ENCODE assay signal across 8 cellular contexts in the genomic region with DNA sequence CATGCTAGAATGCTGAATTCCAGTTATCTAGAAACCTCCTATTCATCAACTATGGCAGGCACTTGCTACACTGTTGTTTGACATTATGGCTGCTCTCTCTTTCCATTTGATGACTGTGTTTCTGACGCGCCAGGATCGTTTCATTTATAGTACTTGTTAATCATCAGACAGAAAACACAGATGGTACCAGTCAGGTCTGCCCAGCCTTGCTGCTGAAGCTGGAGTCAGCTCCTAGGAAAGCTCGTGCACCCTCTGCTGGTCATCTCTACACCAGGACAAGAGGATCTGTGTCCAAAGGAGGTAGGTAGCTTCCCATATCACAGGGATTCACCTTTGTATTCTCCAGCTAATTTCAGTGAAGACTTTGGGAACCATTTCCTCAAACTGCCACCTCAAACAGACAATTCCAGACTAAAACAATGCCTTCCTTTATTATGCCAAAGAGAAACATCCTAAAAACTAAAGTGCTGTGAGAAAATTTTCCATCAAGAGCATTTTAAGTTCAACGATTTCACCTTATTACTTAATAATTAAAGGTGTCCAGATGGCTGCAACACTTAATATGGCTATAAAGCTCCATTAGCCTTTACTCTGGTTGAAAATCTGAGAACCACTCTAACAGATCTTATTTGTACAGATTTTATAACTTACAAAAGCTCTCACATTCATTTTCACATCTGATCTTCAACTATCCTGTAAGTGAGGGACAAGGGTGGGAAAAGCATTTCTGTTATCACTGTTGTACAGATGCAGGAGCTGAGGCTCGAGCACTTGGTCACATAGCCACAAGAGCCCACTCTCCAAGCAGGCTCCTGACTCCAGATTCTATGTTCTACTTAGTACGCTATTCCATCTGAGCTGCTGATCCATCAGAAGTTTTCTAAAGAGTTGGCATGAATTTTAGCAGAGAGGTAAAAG. TPM values are rescaled to one million over a fixed set of nuclear protein-coding genes. Genes with fewer than 3 reads are reported as not detected.
DNase-seq lines count a peak whose midpoint lies in the region; ATAC-seq, FAIRE-seq and TF ChIP-seq lines count a peak whose summit lies in the region.

No MANE protein-coding gene starts in this region.

- H3K9me3 ChIP-seq in left lung: no peaks in the 10 kb centered on the region

- peak; percentile 78 for ATAC-seq in GM19328 (IDR thresholded peaks at IDR 0.05; ENCODE audit: unreplicated experiment)
- peak; percentile 78 for ATAC-seq in HG03439 (IDR thresholded peaks at IDR 0.05; ENCODE audit: unreplicated experiment)
- peak; percentile 100 for ATAC-seq in left lung

- H3K27ac ChIP-seq in C4-2B: no peak overlapping the region
- H3K27ac ChIP-seq in left lung: no peak overlapping the region

- no peaks in the 10 kb centered on the region for H3K4me1 ChIP-seq in left lung

- peak; percentile 91 for TF ChIP-seq CTCF in C4-2B (conservative IDR thresholded peaks at IDR 0.05)
- TF ChIP-seq CTCF in left lung (IDR thresholded peaks at IDR 0.05): peak; percentile 75 to 76

- H3K36me3 ChIP-seq in left lung: no peaks in the 10 kb centered on the region

- intact Hi-C loops in left lung (cut with DNase I): loop anchor here in 1 of 2 donors (5.0 kb wide), 1 partner anchor 444 kb away; no protein-coding TSS in a partner anchor

- no peaks in the 10 kb centered on the region for H3K27me3 ChIP-seq in left lung

- peak; percentile 61 for FAIRE-seq in colon (lab: Jason Lieb, UNC)

- no peak overlapping the region for H3K4me3 ChIP-seq in left lung

- peak; percentile 97 to 98 for DNase-seq in NCI-H524 (lab: John Stamatoyannopoulos, UW)
- DNase-seq in activated CD4-positive, alpha-beta T cell treated with anti-CD3 and anti-CD28 coated beads for 4 hours: peak; percentile 81 to 86
- peak; percentile 62 to 87 for DNase-seq in left lung
- DNase-seq in stimulated activated CD4-positive, alpha-beta T cell treated with anti-CD3 and anti-CD28 coated beads, Interleukin-4, amount 100 ng/mL, for 24 hours: peak; percentile 90

RNA-seq across cellular contexts. Expression of a gene that starts 17.5 kb away (rescaled TPM):
- total RNA-seq in left lung: 10 to 100 TPM; 14.7 to 19.2 TPM

RNA-seq across cellular contexts. Expression of a gene that starts 17.8 kb away (rescaled TPM):
- 10 to 100 TPM; 14.2 to 18.7 TPM for total RNA-seq in left lung
